In genomic region chr22:32752868-32753520, GRCh38 we compare ENCODE assay signal across 13 cellular contexts. TPM values are rescaled to one million over a fixed set of nuclear protein-coding genes. Genes with fewer than 3 reads are reported as not detected.
DNase-seq lines count a peak whose midpoint lies in the region; TF ChIP-seq lines count a peak whose summit lies in the region.
"Had no signal": no experiment of that assay in that cellular context is flagged by ENCODE, and none has a peak within 500 bp of the region (broad histone marks: within the 10 kb centered on the region; RNA-seq: fewer than 3 reads in every experiment).

No MANE protein-coding gene starts in this region.

- DNase-seq in breast epithelium (ENCODE audit: low spot score in 2 of 2) (no peak), mammary epithelial cell (no peak), esophagus squamous epithelium (lab: John Stamatoyannopoulos, UW) (no peak), mesenchymal stem cell (peak; percentile 74), uterus (peak; percentile 39 to 59), activated gamma-delta T cell treated with Interleukin-2 at 50 U/mL for 16 hours (no peak), NCI-H187 treated with DMSO at 0.1 percent for 48 hours (lab: John Stamatoyannopoulos, UW) (no peak), cortex of kidney (lab: John Stamatoyannopoulos, UW) (no peak)
- DNase-seq: Calu3, left colon, natural killer cell had no signal

- in situ Hi-C loops in mammary epithelial cell (cut with MboI; ENCODE audit: low sequenced_read_pairs in 2 of 2): no loop called here

- TF ChIP-seq POLR2A in breast epithelium (IDR thresholded peaks at IDR 0.05) (no peak), esophagus squamous epithelium (IDR thresholded peaks at IDR 0.05) (no peak), uterus (IDR thresholded peaks at IDR 0.05) (no peak)

- no TSS peak for BruUV-seq in mammary epithelial cell (replicated peaks; lab: Mats Ljungman, UMichigan)

- no peaks in the 10 kb centered on the region for H4K20me1 ChIP-seq in mammary epithelial cell (ENCODE audit: insufficient read depth, low read length)

- no peak overlapping the region for H3K23ac ChIP-seq in mesenchymal stem cell (ENCODE audit: low read length in 2 of 2)

- TF ChIP-seq CTCF in breast epithelium (IDR thresholded peaks at IDR 0.05) (no peak), mammary epithelial cell (conservative IDR thresholded peaks at IDR 0.05 in 1 of 2, IDR thresholded peaks at IDR 0.05 in 1 of 2; ENCODE audit: extremely low read depth in 1 of 2, insufficient read depth in 1 of 2, low read depth in 1 of 2, low read length in 2 of 2) (no peak), esophagus squamous epithelium (IDR thresholded peaks at IDR 0.05) (no peak), uterus (IDR thresholded peaks at IDR 0.05) (no peak)

- no peak overlapping the region for H2AK5ac ChIP-seq in mesenchymal stem cell (ENCODE audit: low read length, severe bottlenecking)

- H3K4me3 ChIP-seq in breast epithelium (no peak overlapping the region), mammary epithelial cell (replicated peaks in 1 of 3; ENCODE audit: insufficient read depth in 1 of 3, low read depth in 2 of 3, low read length in 3 of 3) (no peak overlapping the region), esophagus squamous epithelium (no peak overlapping the region), mesenchymal stem cell (ENCODE audit: insufficient read depth in 1 of 2, low read depth in 1 of 2, low read length in 2 of 2) (no peak overlapping the region), uterus (no peak overlapping the region)
- H3K4me3 ChIP-seq: HAP-1, thoracic aorta had no signal

- H3K9ac ChIP-seq in mammary epithelial cell (ENCODE audit: insufficient read depth, low read length) (no peak overlapping the region), mesenchymal stem cell (ENCODE audit: low read length) (no peak overlapping the region)

- peak overlapping the region; percentile 63 for H2BK15ac ChIP-seq in mesenchymal stem cell (ENCODE audit: low read depth, poor library complexity, severe bottlenecking)

- H3K27me3 ChIP-seq in breast epithelium (no peaks in the 10 kb centered on the region), mammary epithelial cell (ENCODE audit: insufficient read depth, low read length) (no peaks in the 10 kb centered on the region), esophagus squamous epithelium (no peaks in the 10 kb centered on the region), mesenchymal stem cell (ENCODE audit: control insufficient read depth in 1 of 2, insufficient read depth in 1 of 2, low read length in 2 of 2) (no peaks in the 10 kb centered on the region), uterus (no peaks in the 10 kb centered on the region)

- peak overlapping the region; percentile 52 for H4K91ac ChIP-seq in mesenchymal stem cell (ENCODE audit: low read length)

- 92% methylated on average over 6 of the region's 10 CpGs for WGBS in mammary epithelial cell (ENCODE audit: low coverage, missing lambda C conversion rate)
- 63 to 83% methylated on average over 5 to 6 of the region's 10 CpGs for WGBS in esophagus squamous epithelium, 2 donors
- 40% methylated on average over 8 of the region's 10 CpGs for WGBS in mesenchymal stem cell

- H3K14ac ChIP-seq in mesenchymal stem cell (ENCODE audit: low read length in 2 of 2): no peak overlapping the region

- H2BK12ac ChIP-seq in mesenchymal stem cell (ENCODE audit: low read length in 2 of 2): peak overlapping the region; percentile 66 to 88

- H3K27ac ChIP-seq in breast epithelium (peak overlapping the region; percentile 67 to 77), mammary epithelial cell (ENCODE audit: insufficient read depth, low read depth, low read length) (no peak overlapping the region), esophagus squamous epithelium (peak overlapping the region in 3 of 4 donors; percentile 50 to 70 (median 57)), mesenchymal stem cell (ENCODE audit: low read length, poor library complexity, severe bottlenecking) (no peak overlapping the region), uterus (peak overlapping the region; percentile 23 to 34)
- H3K27ac ChIP-seq: thoracic aorta had no signal

- peak overlapping the region; percentile 37 to 73 for H3K18ac ChIP-seq in mesenchymal stem cell (ENCODE audit: low read depth in 1 of 2, low read length in 2 of 2)

- H3K79me1 ChIP-seq in mesenchymal stem cell (replicated peaks; ENCODE audit: low read length, poor library complexity, severe bottlenecking): no peaks in the 10 kb centered on the region

- no peak overlapping the region for H2BK5ac ChIP-seq in mesenchymal stem cell (ENCODE audit: low read depth, low read length, poor library complexity, severe bottlenecking)

- CTCF ChIA-PET in mammary epithelial cell (lab: Charles Lee; ENCODE audit: low non-redundant PET): no interaction called here

- H4K8ac ChIP-seq in mesenchymal stem cell (ENCODE audit: low read length): peak overlapping the region; percentile 77

- peak overlapping the region; percentile 33 to 54 for H3K4ac ChIP-seq in mesenchymal stem cell (ENCODE audit: low read depth in 1 of 2, low read length in 2 of 2)

- no peaks in the 10 kb centered on the region for H3K79me2 ChIP-seq in mammary epithelial cell (ENCODE audit: insufficient read depth, low read length)

- H2AFZ ChIP-seq in mammary epithelial cell (ENCODE audit: low read depth, low read length) (no peak overlapping the region), mesenchymal stem cell (ENCODE audit: low read depth, low read length) (no peak overlapping the region)

- intact Hi-C loops in breast epithelium (cut with DNase I; ENCODE audit: low total_unique reads) (no loop called here), mammary epithelial cell (cut with micrococcal nuclease) (no loop called here), esophagus squamous epithelium (cut with DNase I) (no loop called here), uterus (cut with DNase I; ENCODE audit: low total_unique reads) (no loop called here)

- H3K36me3 ChIP-seq in breast epithelium (no peaks in the 10 kb centered on the region), mammary epithelial cell (ENCODE audit: insufficient read depth, low read length) (no peaks in the 10 kb centered on the region), esophagus squamous epithelium (no peaks in the 10 kb centered on the region), mesenchymal stem cell (ENCODE audit: control insufficient read depth in 1 of 2, insufficient read depth in 2 of 2, low read depth in 1 of 2, low read length in 2 of 2) (no peaks in the 10 kb centered on the region), uterus (no peaks in the 10 kb centered on the region)
- H3K36me3 ChIP-seq: HAP-1, thoracic aorta had no signal

- dilution Hi-C loops in mammary epithelial cell (cut with HindIII; ENCODE audit: low sequenced_read_pairs): no loop called here

- H3K9me3 ChIP-seq in breast epithelium: no peaks in the 10 kb centered on the region
- H3K9me3 ChIP-seq in mammary epithelial cell (replicated peaks; ENCODE audit: insufficient read depth, low read length): no peaks in the 10 kb centered on the region
- H3K9me3 ChIP-seq in esophagus squamous epithelium: no peaks in the 10 kb centered on the region
- no peaks in the 10 kb centered on the region for H3K9me3 ChIP-seq in mesenchymal stem cell (ENCODE audit: control insufficient read depth, low read length)
- no peaks in the 10 kb centered on the region for H3K9me3 ChIP-seq in uterus
- H3K9me3 ChIP-seq: HAP-1, thoracic aorta had no signal

- H3K4me2 ChIP-seq in mammary epithelial cell (ENCODE audit: insufficient read depth, low read depth, low read length): no peak overlapping the region
- no peak overlapping the region for H3K4me2 ChIP-seq in mesenchymal stem cell (ENCODE audit: low read length, poor library complexity, severe bottlenecking)

- peak overlapping the region; percentile 84 for H2BK120ac ChIP-seq in mesenchymal stem cell (ENCODE audit: low read depth, low read length)

- H3K4me1 ChIP-seq in breast epithelium: no peaks in the 10 kb centered on the region
- H3K4me1 ChIP-seq in mammary epithelial cell (ENCODE audit: insufficient read depth, low read length): peaks cover 6% of the 10 kb centered on the region
- peaks cover 0 to 9% (median 0%) of the 10 kb centered on the region in 3 donors for H3K4me1 ChIP-seq in esophagus squamous epithelium
- peaks cover 2% of the 10 kb centered on the region for H3K4me1 ChIP-seq in mesenchymal stem cell (ENCODE audit: control insufficient read depth, insufficient read depth, low read depth, low read length)
- no peaks in the 10 kb centered on the region for H3K4me1 ChIP-seq in uterus
- H3K4me1 ChIP-seq: HAP-1 had no signal

RNA-seq across cellular contexts. Expression of gene TIMP3, which starts 48.5 kb away (rescaled TPM):
- total RNA-seq in breast epithelium (1,000 to 10,000 TPM in 1 of 3 donors, 100 to 1,000 TPM in 2; 269 to 1,246 (median 290) TPM), mammary epithelial cell (100 to 1,000 TPM; 118 to 521 TPM), esophagus squamous epithelium (100 to 1,000 TPM in 1 of 4 donors, 10 to 100 TPM in 3; 15.3 to 306 (median 54.2) TPM), uterus (100 to 1,000 TPM; 192 to 702 (median 423) TPM)
- 105 TPM for polyA plus RNA-seq in mammary epithelial cell
- 154 TPM for polyA minus RNA-seq in mammary epithelial cell
- polyA plus RNA-seq in mesenchymal stem cell (2013, experiment 1 of 2): 319 TPM
- polyA plus RNA-seq in mesenchymal stem cell (2013, experiment 2 of 2): 317 TPM

Comparison
In these comparisons a context has a peak if more than half of its experiments do, and no peak if none do; other contexts are left out.
1. H3K27ac ChIP-seq: peak in breast epithelium (2 of 2), esophagus squamous epithelium (3 of 4) and uterus (2 of 2); none in mammary epithelial cell (single experiment) and mesenchymal stem cell (single experiment).
2. DNase-seq: peak in mesenchymal stem cell (single experiment) and uterus (2 of 2); none in breast epithelium (0 of 2), mammary epithelial cell (single experiment), esophagus squamous epithelium (single experiment), activated gamma-delta T cell treated with Interleukin-2 at 50 U/mL for 16 hours (single experiment), NCI-H187 treated with DMSO at 0.1 percent for 48 hours (single experiment) and cortex of kidney (single experiment).